Comparison of ENCODE assay signal across 15 cellular contexts in genomic region chr1:27577504-27578188, GRCh38. TPM values are rescaled to one million over a fixed set of nuclear protein-coding genes. Genes with fewer than 3 reads are reported as not detected.
A peak's percentile ranks its signal among the peaks of the same experiment; 100 is the strongest.
DNase-seq lines count a peak whose midpoint lies in the region; ATAC-seq and TF ChIP-seq lines count a peak whose summit lies in the region.
"Had no signal": no experiment of that assay in that cellular context is flagged by ENCODE, and none has a peak within 500 bp of the region (broad histone marks: within the 10 kb centered on the region; RNA-seq: fewer than 3 reads in every experiment).

No MANE protein-coding gene starts in this region.

- H3K27ac ChIP-seq in esophagus (ENCODE audit: low read depth in 2 of 2, low read length in 1 of 2) (peak overlapping the region; percentile 45 to 94), upper lobe of left lung (peak overlapping the region; percentile 45 to 92 (median 83)), caudate nucleus (ENCODE audit: low read depth, low read length) (no peak overlapping the region)
- H3K27ac ChIP-seq: parathyroid adenoma had no signal

- peaks cover 18 to 54% of the 10 kb centered on the region in 2 donors for H3K4me1 ChIP-seq in esophagus (ENCODE audit: control insufficient read depth in 2 of 2, insufficient read depth in 2 of 2, low read length in 1 of 2)
- peaks cover 44 to 56% (median 50%) of the 10 kb centered on the region in 4 donors for H3K4me1 ChIP-seq in upper lobe of left lung

- peak; percentile 38 for DNase-seq in NCI-H1105 treated with DMSO at 0.1 percent for 48 hours (lab: John Stamatoyannopoulos, UW)
- no peak for DNase-seq in NCI-H1105 (lab: John Stamatoyannopoulos, UW)
- DNase-seq in upper lobe of left lung = no peak
- no peak for DNase-seq in caudate nucleus (lab: John Stamatoyannopoulos, UW)
- DNase-seq in erythroblast (lab: John Stamatoyannopoulos, UW) = no peak
- DNase-seq: NCI-H2029 treated with DMSO at 0.1 percent for 48 hours had no signal

- TF ChIP-seq POLR2A in upper lobe of left lung (IDR thresholded peaks at IDR 0.05) (no peak), erythroblast (IDR thresholded peaks at IDR 0.05; ENCODE audit: low read length) (no peak)

- peak in 1 of 2 donors; percentile 25 for ATAC-seq in upper lobe of left lung (ENCODE audit: low FRiP score in 2 of 2)
- ATAC-seq in HG03354 (IDR thresholded peaks at IDR 0.05; ENCODE audit: poor library complexity, severe bottlenecking, unreplicated experiment) = no peak
- ATAC-seq: activated CD4-positive, CD25-positive, alpha-beta regulatory T cell treated with anti-CD3 and anti-CD28 coated beads, Interleukin-2, amount 50 U/mL, for 24 hours had no signal

- no peaks in the 10 kb centered on the region for H3K27me3 Mint-ChIP-seq in nephron (ENCODE audit: low read depth)

- H3K36me3 Mint-ChIP-seq in nephron (ENCODE audit: low read depth) = peaks cover 12% of the 10 kb centered on the region

- H3K27me3 ChIP-seq in esophagus (ENCODE audit: control insufficient read depth in 1 of 2, insufficient read depth in 2 of 2, low read length in 2 of 2) (no peaks in the 10 kb centered on the region), upper lobe of left lung (no peaks in the 10 kb centered on the region)

- WGBS in esophagus, 2 donors = 45 to 68% methylated on average over 4 of the region's 4 CpGs
- WGBS in upper lobe of left lung, 2 donors = 25 to 30% methylated on average over 2 to 4 of the region's 4 CpGs

- H3K4me3 ChIP-seq in esophagus (ENCODE audit: low read depth in 1 of 2, low read length in 2 of 2) (no peak overlapping the region), upper lobe of left lung (no peak overlapping the region)

- H3K9me3 ChIP-seq in esophagus (ENCODE audit: control insufficient read depth in 2 of 2, insufficient read depth in 1 of 2, low read depth in 1 of 2, low read length in 1 of 2) = no peaks in the 10 kb centered on the region
- no peaks in the 10 kb centered on the region for H3K9me3 ChIP-seq in upper lobe of left lung

- peaks cover 67% of the 10 kb centered on the region for H3K4me1 Mint-ChIP-seq in nephron

- H3K4me3 Mint-ChIP-seq in nephron = no peak overlapping the region
- H3K4me3 Mint-ChIP-seq: activated T-helper 1 cell treated with anti-CD3 and anti-CD28 coated beads, Interleukin-12 subunit alpha, Interleukin-12 subunit beta, Interleukin-2, Interleukin-4 antibody, amounts not matched to agents 30 ng/mL and 10 ng/mL and 1 ng/mL, durations not matched to agents 14 hours and 24 hours and 36 hours had no signal

- H3K27ac Mint-ChIP-seq in nephron = peak overlapping the region; percentile 47 to 84 (median 80)
- H3K27ac Mint-ChIP-seq: activated T-helper 1 cell treated with anti-CD3 and anti-CD28 coated beads, Interleukin-12 subunit alpha, Interleukin-12 subunit beta, Interleukin-2, Interleukin-4 antibody, amounts not matched to agents 30 ng/mL and 10 ng/mL and 1 ng/mL, durations not matched to agents 14 hours and 24 hours and 36 hours had no signal

- TF ChIP-seq EP300 in upper lobe of left lung (IDR thresholded peaks at IDR 0.05) = no peak

- TF ChIP-seq CTCF in nephron (IDR thresholded peaks at IDR 0.05; ENCODE audit: unreplicated experiment in 3 of 3) = no peak
- TF ChIP-seq CTCF in upper lobe of left lung (IDR thresholded peaks at IDR 0.05) = no peak

- no peaks in the 10 kb centered on the region for H3K9me3 Mint-ChIP-seq in nephron
- H3K9me3 Mint-ChIP-seq: activated T-helper 1 cell treated with anti-CD3 and anti-CD28 coated beads, Interleukin-12 subunit alpha, Interleukin-12 subunit beta, Interleukin-2, Interleukin-4 antibody, amounts not matched to agents 30 ng/mL and 10 ng/mL and 1 ng/mL, durations not matched to agents 14 hours and 24 hours and 36 hours had no signal

- H3K36me3 ChIP-seq in esophagus (ENCODE audit: control insufficient read depth in 2 of 2, insufficient read depth in 2 of 2, low read length in 1 of 2) (peaks cover 0 to 6% of the 10 kb centered on the region in 2 donors), upper lobe of left lung (no peaks in the 10 kb centered on the region)

RNA-seq across cellular contexts. Expression of gene AHDC1, which starts 26.3 kb away (rescaled TPM):
- polyA plus RNA-seq in esophagus = 10 to 100 TPM; 24.7 to 58.4 TPM
- total RNA-seq in upper lobe of left lung = 10 to 100 TPM; 10.8 to 43.4 (median 26.2) TPM

RNA-seq across cellular contexts. Expression of gene FGR, which starts 57.3 kb away (rescaled TPM):
- 1 to 10 TPM; 3.4 to 3.6 TPM for polyA plus RNA-seq in esophagus
- 100 to 1,000 TPM in 5 of 6 donors, 10 to 100 TPM in 1; 59.8 to 234 (median 150) TPM for total RNA-seq in upper lobe of left lung
- total RNA-seq: Daoy, HT1080, kidney epithelial cell had no signal
